9 cellular contexts compared by ENCODE assay signal in genomic region chr6:165231581-165232276, GRCh38.
DNase-seq lines count a peak whose midpoint lies in the region; ATAC-seq and TF ChIP-seq lines count a peak whose summit lies in the region.
"Had no signal": no experiment of that assay in that cellular context is flagged by ENCODE, and none has a peak within 500 bp of the region (broad histone marks: within the 10 kb centered on the region; RNA-seq: fewer than 3 reads in every experiment).

No MANE protein-coding gene starts in this region.

- no peaks in the 10 kb centered on the region for H3K27me3 Mint-ChIP-seq in activated naive CD8-positive, alpha-beta T cell treated with anti-CD3 and anti-CD28 coated beads, Interleukin-2, amount 50 U/mL, for 24 hours
- H3K27me3 Mint-ChIP-seq: memory B cell had no signal

- H2AFZ ChIP-seq in OCI-LY3 (ENCODE audit: low read depth, low read length) = no peak overlapping the region

- POLR2A ChIA-PET in HEK293T (lab: Yijun Ruan, JAX) = no interaction called here

- no peaks in the 10 kb centered on the region for H3K36me3 ChIP-seq in OCI-LY3 (replicated peaks; ENCODE audit: low read depth, low read length)

- H3K9me3 ChIP-seq in OCI-LY3 (ENCODE audit: insufficient read depth, low read length) = no peaks in the 10 kb centered on the region

- DNase-seq in HEK293T (ENCODE audit: extremely low spot score) (peak; percentile 36), fibroblast of villous mesenchyme (ENCODE audit: low read depth) (peak; percentile 24), retina (peak; percentile 71)
- no peak for DNase-seq in stimulated activated CD4-positive, alpha-beta T cell treated with anti-CD3 and anti-CD28 coated beads, Interleukin-4, amount 100 ng/mL, for 24 hours
- DNase-seq in activated T-cell treated with anti-CD3 and anti-CD28 coated beads, Interleukin-2, amount 50 U/mL, for 48 hours = no peak
- DNase-seq in activated naive CD8-positive, alpha-beta T cell treated with anti-CD3 and anti-CD28 coated beads, Interleukin-2, amount 50 U/mL, for 24 hours = no peak

- H3K4me1 ChIP-seq in OCI-LY3 (ENCODE audit: low read length) = no peaks in the 10 kb centered on the region

- H3K4me1 Mint-ChIP-seq in activated naive CD8-positive, alpha-beta T cell treated with anti-CD3 and anti-CD28 coated beads, Interleukin-2, amount 50 U/mL, for 24 hours = no peaks in the 10 kb centered on the region
- H3K4me1 Mint-ChIP-seq: memory B cell had no signal

- CTCF ChIA-PET in HEK293T (lab: Yijun Ruan, JAX) = interaction anchor here (0.9 kb wide), 1 partner anchor 13 kb away, joined by 3 read pairs; no protein-coding TSS in a partner anchor

- H3K9ac ChIP-seq in OCI-LY3 (ENCODE audit: low read length) = no peak overlapping the region

- H3K27ac Mint-ChIP-seq in activated naive CD8-positive, alpha-beta T cell treated with anti-CD3 and anti-CD28 coated beads, Interleukin-2, amount 50 U/mL, for 24 hours = no peak overlapping the region
- H3K27ac Mint-ChIP-seq: memory B cell had no signal

- no peaks in the 10 kb centered on the region for H4K20me1 ChIP-seq in OCI-LY3 (ENCODE audit: insufficient read depth, low read length)

- H3K9me3 Mint-ChIP-seq in activated naive CD8-positive, alpha-beta T cell treated with anti-CD3 and anti-CD28 coated beads, Interleukin-2, amount 50 U/mL, for 24 hours = peaks cover 18% of the 10 kb centered on the region

- no peaks in the 10 kb centered on the region for H3K27me3 ChIP-seq in OCI-LY3 (ENCODE audit: low read depth, low read length)

- H3K4me2 ChIP-seq in OCI-LY3 (ENCODE audit: low read length) = no peak overlapping the region

- no peak overlapping the region for H3K4me3 ChIP-seq in OCI-LY3 (ENCODE audit: low read length)
- no peak overlapping the region for H3K4me3 ChIP-seq in fibroblast of villous mesenchyme (ENCODE audit: low read depth, low read length)

- H3K79me2 ChIP-seq in OCI-LY3 (ENCODE audit: low read length) = no peaks in the 10 kb centered on the region

- H3K4me3 Mint-ChIP-seq in activated naive CD8-positive, alpha-beta T cell treated with anti-CD3 and anti-CD28 coated beads, Interleukin-2, amount 50 U/mL, for 24 hours = no peak overlapping the region
- H3K4me3 Mint-ChIP-seq: memory B cell had no signal

- no peaks in the 10 kb centered on the region for H3K36me3 Mint-ChIP-seq in activated naive CD8-positive, alpha-beta T cell treated with anti-CD3 and anti-CD28 coated beads, Interleukin-2, amount 50 U/mL, for 24 hours (ENCODE audit: low read depth)
- H3K36me3 Mint-ChIP-seq: memory B cell had no signal

- no peak for ATAC-seq in GM19351 (IDR thresholded peaks at IDR 0.05; ENCODE audit: unreplicated experiment)
- no peak for ATAC-seq in activated naive CD8-positive, alpha-beta T cell treated with anti-CD3 and anti-CD28 coated beads, Interleukin-2, amount 50 U/mL, for 24 hours

- no peak overlapping the region for H3K27ac ChIP-seq in OCI-LY3 (ENCODE audit: low read length)

- peak; percentile 31; the same call in 1 of the 2 replicates for TF ChIP-seq CTCF in OCI-LY3 (IDR thresholded peaks at IDR 0.05; ENCODE audit: low read depth, low read length)
- TF ChIP-seq CTCF in fibroblast of villous mesenchyme (IDR thresholded peaks at IDR 0.05; ENCODE audit: insufficient read depth, low read depth, low read length) = peak; percentile 34

TF ChIP-seq in HEK293T, 16 proteins besides CTCF, POLR2A, EP300 and RAD21:
- TF ChIP-seq FOXA1 (IDR thresholded peaks at IDR 0.05) (no peak), FOXK2 (IDR thresholded peaks at IDR 0.05) (no peak), TARDBP (IDR thresholded peaks at IDR 0.05) (no peak), CTBP1 (IDR thresholded peaks at IDR 0.05; ENCODE audit: borderline replicate concordance) (no peak), SUZ12 (IDR thresholded peaks at IDR 0.05) (no peak), NFRKB (IDR thresholded peaks at IDR 0.05) (no peak), BHLHE40 (IDR thresholded peaks at IDR 0.05; ENCODE audit: borderline replicate concordance) (no peak), FOXM1 (IDR thresholded peaks at IDR 0.05; ENCODE audit: borderline replicate concordance) (no peak), L3MBTL2 (conservative IDR thresholded peaks at IDR 0.05) (no peak), ELF4 (IDR thresholded peaks at IDR 0.05) (no peak)

Comparison
In these comparisons a context has a peak if more than half of its experiments do, and no peak if none do; other contexts are left out.
1. DNase-seq: peak in HEK293T (single experiment), fibroblast of villous mesenchyme (single experiment) and retina (single experiment); none in stimulated activated CD4-positive, alpha-beta T cell treated with anti-CD3 and anti-CD28 coated beads, Interleukin-4, amount 100 ng/mL, for 24 hours (single experiment), activated T-cell treated with anti-CD3 and anti-CD28 coated beads, Interleukin-2, amount 50 U/mL, for 48 hours (0 of 2) and activated naive CD8-positive, alpha-beta T cell treated with anti-CD3 and anti-CD28 coated beads, Interleukin-2, amount 50 U/mL, for 24 hours (single experiment).